1 cellular context compared by ENCODE assay signal in genomic region chr2:88443353-88443938, GRCh38.
A peak's percentile ranks its signal among the peaks of the same experiment; 100 is the strongest.
TF ChIP-seq lines count a peak whose summit lies in the region.

No MANE protein-coding gene starts in this region.

TF ChIP-seq in H1, 55 proteins besides CTCF, POLR2A, EP300 and RAD21 (continued from another document):
- peak in 1 of 2 experiments; percentile 34; a peak in 1 of 4 replicates for TF ChIP-seq SIN3A (conservative IDR thresholded peaks at IDR 0.05 in 1 of 2, IDR thresholded peaks at IDR 0.05 in 1 of 2; ENCODE audit: low read depth in 1 of 2, low read length in 2 of 2)
- no peak for TF ChIP-seq SP4 (IDR thresholded peaks at IDR 0.05; ENCODE audit: low read length)
- no peak for TF ChIP-seq HDAC6 (IDR thresholded peaks at IDR 0.05; ENCODE audit: low read depth, low read length)
- TF ChIP-seq, protein P1, sequence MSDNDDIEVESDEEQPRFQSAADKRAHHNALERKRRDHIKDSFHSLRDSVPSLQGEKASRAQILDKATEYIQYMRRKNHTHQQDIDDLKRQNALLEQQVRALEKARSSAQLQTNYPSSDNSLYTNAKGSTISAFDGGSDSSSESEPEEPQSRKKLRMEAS (IDR thresholded peaks at IDR 0.05) = peak; percentile 22; the same call in 1 of the 2 replicates
- peak; percentile 98 for TF ChIP-seq POU5F1 (IDR thresholded peaks at IDR 0.05; ENCODE audit: low read depth, low read length)
- TF ChIP-seq TCF12 (IDR thresholded peaks at IDR 0.05; ENCODE audit: low read depth, low read length) = no peak
